In the genomic region with DNA sequence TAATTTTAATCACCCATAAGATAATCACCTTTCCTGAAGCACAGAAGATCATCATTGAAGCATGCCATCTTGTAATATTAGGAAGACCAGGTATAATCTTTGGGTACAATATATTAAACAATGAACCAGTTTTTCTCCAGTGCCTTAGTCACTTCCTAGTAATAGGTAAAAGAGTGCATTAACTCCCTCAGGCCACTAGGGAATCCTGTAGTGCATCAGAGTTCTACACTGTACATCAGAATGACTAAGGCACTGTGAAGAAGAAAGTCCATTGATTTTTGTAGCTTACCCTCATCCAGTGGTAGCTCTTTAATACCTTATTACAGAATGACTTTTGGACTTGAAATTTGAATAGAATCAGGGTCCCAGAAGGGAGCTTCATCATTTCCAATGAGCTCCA, we compare ENCODE assay signal across 12 cellular contexts.
A peak's percentile ranks its signal among the peaks of the same experiment; 100 is the strongest.
DNase-seq lines count a peak whose midpoint lies in the region; ATAC-seq, FAIRE-seq and TF ChIP-seq lines count a peak whose summit lies in the region.
"Had no signal": no experiment of that assay in that cellular context is flagged by ENCODE, and none has a peak within 500 bp of the region (broad histone marks: within the 10 kb centered on the region; RNA-seq: fewer than 3 reads in every experiment).

No MANE protein-coding gene starts in this region.

- DNase-seq in D721Med (ENCODE audit: insufficient read length, low spot score) (no peak), fibroblast of pulmonary artery (ENCODE audit: low read depth) (no peak), retina (no peak), NCI-H524 treated with DMSO at 0.1 percent for 48 hours (lab: John Stamatoyannopoulos, UW) (no peak), HTR-8/SVneo (ENCODE audit: insufficient read length, low spot score) (no peak)
- DNase-seq: activated CD4-positive, alpha-beta T cell treated with anti-CD3 and anti-CD28 coated beads for 36 hours; GOT3; midbrain; stimulated activated CD4-positive, alpha-beta T cell treated with anti-CD3 and anti-CD28 coated beads, Interleukin-12 subunit alpha, Interleukin-12 subunit beta, amount 100 ng/mL, for 4 hours had no signal

- no peak overlapping the region for H3K4me2 ChIP-seq in OCI-LY3 (ENCODE audit: low read length)

- H3K36me3 ChIP-seq in OCI-LY3 (replicated peaks; ENCODE audit: low read depth, low read length): no peaks in the 10 kb centered on the region

- peak; percentile 49 for ATAC-seq in GM19468 (IDR thresholded peaks at IDR 0.05; ENCODE audit: extremely low read depth, unreplicated experiment)
- ATAC-seq in GM18873 (IDR thresholded peaks at IDR 0.05; ENCODE audit: low FRiP score, unreplicated experiment): no peak
- ATAC-seq: activated CD4-positive, alpha-beta T cell treated with anti-CD3 and anti-CD28 coated beads for 36 hours had no signal

- no peaks in the 10 kb centered on the region for H3K9me3 ChIP-seq in OCI-LY3 (ENCODE audit: insufficient read depth, low read length)

- TF ChIP-seq CTCF in D721Med (IDR thresholded peaks at IDR 0.05; ENCODE audit: insufficient read depth, missing control alignments) (peak; percentile 17), OCI-LY3 (IDR thresholded peaks at IDR 0.05; ENCODE audit: low read depth, low read length) (peak; percentile 7; the same call in 1 of the 2 replicates), fibroblast of pulmonary artery (IDR thresholded peaks at IDR 0.05; ENCODE audit: low read length, missing control alignments) (peak; percentile 29)

- H2AFZ ChIP-seq in OCI-LY3 (ENCODE audit: low read depth, low read length): no peak overlapping the region

- H4K20me1 ChIP-seq in OCI-LY3 (ENCODE audit: insufficient read depth, low read length): no peaks in the 10 kb centered on the region

- no peak for FAIRE-seq in D721Med (lab: Jason Lieb, UNC)
- FAIRE-seq in HTR-8/SVneo (lab: Jason Lieb, UNC): no peak

- no peak overlapping the region for H3K27ac ChIP-seq in OCI-LY3 (ENCODE audit: low read length)

- H3K4me3 ChIP-seq in OCI-LY3 (ENCODE audit: low read length) (no peak overlapping the region), fibroblast of pulmonary artery (replicated peaks; ENCODE audit: low read depth, low read length) (no peak overlapping the region)

- no peak overlapping the region for H3K9ac ChIP-seq in OCI-LY3 (ENCODE audit: low read length)

- H3K4me1 ChIP-seq in OCI-LY3 (ENCODE audit: low read length): no peaks in the 10 kb centered on the region

- no peaks in the 10 kb centered on the region for H3K79me2 ChIP-seq in OCI-LY3 (ENCODE audit: low read length)

- H3K27me3 ChIP-seq in OCI-LY3 (ENCODE audit: low read depth, low read length): peaks cover 13% of the 10 kb centered on the region
